ENCODE assay signal across 7 cellular contexts in the genomic region with DNA sequence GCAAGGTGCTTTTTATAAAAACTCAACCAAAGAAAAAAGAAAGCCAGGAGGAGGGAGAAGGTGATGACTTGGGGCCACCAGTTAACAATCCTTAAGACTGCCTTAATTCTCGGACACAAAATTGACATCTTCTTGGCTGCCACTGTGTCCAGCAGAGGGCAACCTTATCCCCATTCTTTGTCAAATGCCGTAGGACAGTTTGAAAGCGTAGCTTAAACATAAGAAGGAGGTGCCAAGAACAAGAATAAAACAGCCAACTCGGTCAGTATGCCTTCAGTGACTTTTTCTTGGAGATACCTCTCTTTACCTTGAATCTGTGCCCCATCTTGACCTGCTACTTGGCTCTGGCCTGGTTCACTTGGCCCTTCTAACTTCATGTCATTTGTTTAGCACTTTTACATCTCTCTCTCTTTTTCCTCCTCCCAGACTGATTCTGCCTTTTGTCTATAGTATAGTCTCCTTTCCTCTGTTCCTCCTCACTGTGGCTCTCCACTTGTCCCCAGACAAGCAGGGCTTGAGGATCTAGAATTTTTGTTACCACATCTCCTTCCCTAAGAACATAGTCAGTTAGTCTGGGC.
A peak's percentile ranks its signal among the peaks of the same experiment; 100 is the strongest.
DNase-seq lines count a peak whose midpoint lies in the region; ATAC-seq and TF ChIP-seq lines count a peak whose summit lies in the region.

No MANE protein-coding gene starts in this region.

- H3K27me3 ChIP-seq in GM06990 (replicated peaks; ENCODE audit: control insufficient read depth, insufficient read depth, low read length): no peaks in the 10 kb centered on the region; the same call in 1 of the 2 replicates

- H3K4me3 Mint-ChIP-seq in activated naive CD4-positive, alpha-beta T cell treated with anti-CD3 and anti-CD28 coated beads for 36 hours: no peak overlapping the region

- ATAC-seq in HG02885 (IDR thresholded peaks at IDR 0.05; ENCODE audit: poor library complexity, unreplicated experiment): peak; percentile 59
- peak; percentile 50 to 61 for ATAC-seq in left cardiac atrium
- ATAC-seq in HG03469 (IDR thresholded peaks at IDR 0.05; ENCODE audit: unreplicated experiment): no peak

- peaks cover 6% of the 10 kb centered on the region for H3K27me3 Mint-ChIP-seq in activated naive CD4-positive, alpha-beta T cell treated with anti-CD3 and anti-CD28 coated beads for 36 hours (ENCODE audit: low read depth)

- H3K36me3 ChIP-seq in GM06990 (ENCODE audit: control insufficient read depth, insufficient read depth, low read length): no peaks in the 10 kb centered on the region

- H3K27ac Mint-ChIP-seq in activated naive CD4-positive, alpha-beta T cell treated with anti-CD3 and anti-CD28 coated beads for 36 hours: no peak overlapping the region

- intact Hi-C loops in activated naive CD4-positive, alpha-beta T cell treated with anti-CD3 and anti-CD28 coated beads for 36 hours (cut with micrococcal nuclease): loop anchor here (1.0 to 10.0 kb wide), 8 partner anchors 125 to 801 kb away; a partner anchor contains a TSS
- intact Hi-C loops in left cardiac atrium (cut with DNase I): loop anchor here (5.0 to 10.0 kb wide), 2 partner anchors 451 to 453 kb away; a partner anchor contains a TSS

- H3K4me1 Mint-ChIP-seq in activated naive CD4-positive, alpha-beta T cell treated with anti-CD3 and anti-CD28 coated beads for 36 hours (ENCODE audit: low read depth): peaks cover 28% of the 10 kb centered on the region

- no peaks in the 10 kb centered on the region for H3K36me3 Mint-ChIP-seq in activated naive CD4-positive, alpha-beta T cell treated with anti-CD3 and anti-CD28 coated beads for 36 hours (ENCODE audit: low read depth)

- DNase-seq in GM06990 (ENCODE audit: extremely low read depth, insufficient read length) (peak; percentile 23), RKO (ENCODE audit: low spot score) (peak; percentile 64), left cardiac atrium (peak; percentile 28)
- peak; percentile 77 for DNase-seq in activated naive CD4-positive, alpha-beta T cell treated with anti-CD3 and anti-CD28 coated beads for 36 hours
- peak; percentile 21 to 35 for DNase-seq in stimulated activated CD4-positive, alpha-beta T cell treated with anti-CD3 and anti-CD28 coated beads, Interleukin-12 subunit alpha, Interleukin-12 subunit beta, amount 100 ng/mL, for 24 hours (ENCODE audit: low read depth in 2 of 2)

- no peak overlapping the region for H3K4me3 ChIP-seq in GM06990 (replicated peaks; ENCODE audit: low read depth, low read length)

- TF ChIP-seq CTCF in GM06990 (IDR thresholded peaks at IDR 0.05; ENCODE audit: insufficient read depth, low read length, poor library complexity, severe bottlenecking): peak; percentile 78

- H3K9me3 Mint-ChIP-seq in activated naive CD4-positive, alpha-beta T cell treated with anti-CD3 and anti-CD28 coated beads for 36 hours: no peaks in the 10 kb centered on the region

- CTCF ChIA-PET in activated naive CD4-positive, alpha-beta T cell treated with anti-CD3 and anti-CD28 coated beads for 36 hours (lab: Charles Lee): interaction anchor here (0.6 to 3.3 kb wide), 28 partner anchors 9 to 568 kb away, joined by 3 to 21 read pairs (median 4); a partner anchor contains a TSS

Comparison
In these comparisons a context has a peak if more than half of its experiments do, and no peak if none do; other contexts are left out.
1. DNase-seq: peak in every context shown above with its lines; median percentile 77 in activated naive CD4-positive, alpha-beta T cell treated with anti-CD3 and anti-CD28 coated beads for 36 hours; 64 in RKO; 28 in left cardiac atrium; 28 in stimulated activated CD4-positive, alpha-beta T cell treated with anti-CD3 and anti-CD28 coated beads, Interleukin-12 subunit alpha, Interleukin-12 subunit beta, amount 100 ng/mL, for 24 hours; 23 in GM06990.